In the genomic region with DNA sequence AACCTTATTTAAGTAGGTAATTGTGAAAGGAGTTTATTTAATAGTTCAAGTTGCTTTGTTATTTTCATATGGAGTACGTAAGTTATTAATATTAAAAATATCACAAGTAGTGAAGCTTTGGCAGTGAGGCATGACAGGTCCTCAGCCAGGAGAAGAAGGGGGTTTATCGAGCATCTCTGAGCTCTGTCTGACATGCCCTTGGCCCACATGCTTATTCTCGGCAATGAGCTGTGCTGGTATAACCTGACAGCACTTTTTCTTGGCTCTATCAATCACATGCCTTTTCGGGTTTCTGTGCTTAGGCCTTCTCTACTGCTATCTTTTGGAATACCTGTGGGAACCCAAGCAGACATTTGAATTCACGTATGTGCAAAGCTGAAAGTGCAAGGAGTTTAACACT, we compare ENCODE assay signal across 21 cellular contexts.
"Had no signal": no experiment of that assay in that cellular context is flagged by ENCODE, and none has a peak within 500 bp of the region (broad histone marks: within the 10 kb centered on the region; RNA-seq: fewer than 3 reads in every experiment).

No MANE protein-coding gene starts in this region.

- H3K4me1 ChIP-seq: colonic mucosa, esophagus squamous epithelium, gastrocnemius medialis, left lung, lower lobe of right lung had no signal

- H3K27me3 ChIP-seq: colonic mucosa, esophagus squamous epithelium, gastrocnemius medialis, heart right ventricle, left lung had no signal

- H3K9me3 ChIP-seq: colonic mucosa, esophagus squamous epithelium, gastrocnemius medialis, heart right ventricle, left lung, lower lobe of right lung, mucosa of descending colon had no signal

- H3K36me3 ChIP-seq: colonic mucosa, esophagus squamous epithelium, gastrocnemius medialis, heart right ventricle, left lung, lower lobe of right lung had no signal

- DNase-seq: colonic mucosa; cortex of kidney; effector CD8-positive, alpha-beta T cell; effector memory CD8-positive, alpha-beta T cell; endodermal cell; erythroblast; esophagus squamous epithelium; foreskin fibroblast; foreskin melanocyte; gastrocnemius medialis; glutamatergic neuron; heart right ventricle; hippocampal formation; left cardiac atrium; left lung; lower lobe of right lung; mesenchymal stem cell; mucosa of descending colon; naive B cell had no signal

- H3K27ac ChIP-seq: colonic mucosa, epithelial cell of prostate, esophagus squamous epithelium, gastrocnemius medialis, left lung, lower lobe of right lung had no signal

- H3K4me3 ChIP-seq: colonic mucosa, esophagus squamous epithelium, gastrocnemius medialis, heart right ventricle, left lung, lower lobe of right lung, mucosa of descending colon had no signal

- ATAC-seq: effector memory CD8-positive, alpha-beta T cell; esophagus mucosa; gastrocnemius medialis; left lung; lower lobe of right lung; mucosa of descending colon had no signal
